In genomic region chr7:7731732-7732131, GRCh38 we compare ENCODE assay signal across 1 cellular context.
TF ChIP-seq lines count a peak whose summit lies in the region.

No MANE protein-coding gene starts in this region.

TF ChIP-seq in HepG2, 621 proteins besides CTCF, POLR2A, EP300 and RAD21 (continued from another document and continues in another):
- TF ChIP-seq, protein P1, sequence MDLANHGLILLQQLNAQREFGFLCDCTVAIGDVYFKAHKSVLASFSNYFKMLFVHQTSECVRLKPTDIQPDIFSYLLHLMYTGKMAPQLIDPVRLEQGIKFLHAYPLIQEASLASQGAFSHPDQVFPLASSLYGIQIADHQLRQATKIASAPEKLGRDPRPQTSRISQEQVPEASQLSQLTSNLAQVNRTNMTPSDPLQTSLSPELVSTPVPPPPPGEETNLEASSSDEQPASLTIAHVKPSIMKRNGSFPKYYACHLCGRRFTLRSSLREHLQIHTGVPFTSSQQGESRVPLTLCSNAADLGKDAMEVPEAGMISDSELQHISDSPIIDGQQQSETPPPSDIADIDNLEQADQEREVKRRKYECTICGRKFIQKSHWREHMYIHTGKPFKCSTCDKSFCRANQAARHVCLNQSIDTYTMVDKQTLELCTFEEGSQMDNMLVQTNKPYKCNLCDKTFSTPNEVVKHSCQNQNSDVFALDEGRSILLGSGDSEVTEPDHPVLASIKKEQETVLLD (CRISPR knock-in tag; IDR thresholded peaks at IDR 0.05; ENCODE audit: low read depth) = no peak
- 0 out of 2 replicates have a peak, but pooled peaks have one; percentile 30 for TF ChIP-seq HHEX (CRISPR knock-in tag; IDR thresholded peaks at IDR 0.05)
- peak; percentile 36; the same call in 1 of the 2 replicates for TF ChIP-seq KAT8 (CRISPR knock-in tag; IDR thresholded peaks at IDR 0.05)
- TF ChIP-seq, protein P2, sequence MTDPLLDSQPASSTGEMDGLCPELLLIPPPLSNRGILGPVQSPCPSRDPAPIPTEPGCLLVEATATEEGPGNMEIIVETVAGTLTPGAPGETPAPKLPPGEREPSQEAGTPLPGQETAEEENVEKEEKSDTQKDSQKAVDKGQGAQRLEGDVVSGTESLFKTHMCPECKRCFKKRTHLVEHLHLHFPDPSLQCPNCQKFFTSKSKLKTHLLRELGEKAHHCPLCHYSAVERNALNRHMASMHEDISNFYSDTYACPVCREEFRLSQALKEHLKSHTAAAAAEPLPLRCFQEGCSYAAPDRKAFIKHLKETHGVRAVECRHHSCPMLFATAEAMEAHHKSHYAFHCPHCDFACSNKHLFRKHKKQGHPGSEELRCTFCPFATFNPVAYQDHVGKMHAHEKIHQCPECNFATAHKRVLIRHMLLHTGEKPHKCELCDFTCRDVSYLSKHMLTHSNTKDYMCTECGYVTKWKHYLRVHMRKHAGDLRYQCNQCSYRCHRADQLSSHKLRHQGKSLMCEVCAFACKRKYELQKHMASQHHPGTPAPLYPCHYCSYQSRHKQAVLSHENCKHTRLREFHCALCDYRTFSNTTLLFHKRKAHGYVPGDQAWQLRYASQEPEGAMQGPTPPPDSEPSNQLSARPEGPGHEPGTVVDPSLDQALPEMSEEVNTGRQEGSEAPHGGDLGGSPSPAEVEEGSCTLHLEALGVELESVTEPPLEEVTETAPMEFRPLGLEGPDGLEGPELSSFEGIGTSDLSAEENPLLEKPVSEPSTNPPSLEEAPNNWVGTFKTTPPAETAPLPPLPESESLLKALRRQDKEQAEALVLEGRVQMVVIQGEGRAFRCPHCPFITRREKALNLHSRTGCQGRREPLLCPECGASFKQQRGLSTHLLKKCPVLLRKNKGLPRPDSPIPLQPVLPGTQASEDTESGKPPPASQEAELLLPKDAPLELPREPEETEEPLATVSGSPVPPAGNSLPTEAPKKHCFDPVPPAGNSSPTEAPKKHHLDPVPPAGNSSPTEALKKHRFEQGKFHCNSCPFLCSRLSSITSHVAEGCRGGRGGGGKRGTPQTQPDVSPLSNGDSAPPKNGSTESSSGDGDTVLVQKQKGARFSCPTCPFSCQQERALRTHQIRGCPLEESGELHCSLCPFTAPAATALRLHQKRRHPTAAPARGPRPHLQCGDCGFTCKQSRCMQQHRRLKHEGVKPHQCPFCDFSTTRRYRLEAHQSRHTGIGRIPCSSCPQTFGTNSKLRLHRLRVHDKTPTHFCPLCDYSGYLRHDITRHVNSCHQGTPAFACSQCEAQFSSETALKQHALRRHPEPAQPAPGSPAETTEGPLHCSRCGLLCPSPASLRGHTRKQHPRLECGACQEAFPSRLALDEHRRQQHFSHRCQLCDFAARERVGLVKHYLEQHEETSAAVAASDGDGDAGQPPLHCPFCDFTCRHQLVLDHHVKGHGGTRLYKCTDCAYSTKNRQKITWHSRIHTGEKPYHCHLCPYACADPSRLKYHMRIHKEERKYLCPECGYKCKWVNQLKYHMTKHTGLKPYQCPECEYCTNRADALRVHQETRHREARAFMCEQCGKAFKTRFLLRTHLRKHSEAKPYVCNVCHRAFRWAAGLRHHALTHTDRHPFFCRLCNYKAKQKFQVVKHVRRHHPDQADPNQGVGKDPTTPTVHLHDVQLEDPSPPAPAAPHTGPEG (CRISPR knock-in tag; IDR thresholded peaks at IDR 0.05) = no peak
- TF ChIP-seq, protein P3, sequence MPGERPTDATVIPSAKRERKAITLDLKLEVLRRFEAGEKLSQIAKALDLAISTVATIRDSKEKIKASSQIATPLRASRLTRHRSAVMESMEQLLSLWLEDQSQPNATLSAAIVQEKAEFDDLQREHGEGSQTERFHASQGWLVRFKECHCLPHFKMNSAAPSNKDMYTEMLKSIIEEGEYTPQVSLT (CRISPR knock-in tag; IDR thresholded peaks at IDR 0.05; ENCODE audit: borderline replicate concordance, low read depth) = no peak
- no peak for TF ChIP-seq HOXA7 (CRISPR knock-in tag; IDR thresholded peaks at IDR 0.05)
- TF ChIP-seq RARA (CRISPR knock-in tag; IDR thresholded peaks at IDR 0.05) = peak; percentile 88
- TF ChIP-seq CBX5 (CRISPR knock-in tag; IDR thresholded peaks at IDR 0.05; ENCODE audit: borderline replicate concordance) = no peak
- TF ChIP-seq U2AF2 (IDR thresholded peaks at IDR 0.05; ENCODE audit: low read depth, low read length) = no peak
- no peak for TF ChIP-seq ZNF75D (CRISPR knock-in tag; IDR thresholded peaks at IDR 0.05; ENCODE audit: borderline replicate concordance)
- TF ChIP-seq ZKSCAN8 (CRISPR knock-in tag; IDR thresholded peaks at IDR 0.05; ENCODE audit: borderline replicate concordance) = no peak
- no peak for TF ChIP-seq TBX3 (IDR thresholded peaks at IDR 0.05; ENCODE audit: borderline replicate concordance)
- TF ChIP-seq ZNF841 (CRISPR knock-in tag; IDR thresholded peaks at IDR 0.05; ENCODE audit: borderline replicate concordance) = no peak
- TF ChIP-seq, protein P4, sequence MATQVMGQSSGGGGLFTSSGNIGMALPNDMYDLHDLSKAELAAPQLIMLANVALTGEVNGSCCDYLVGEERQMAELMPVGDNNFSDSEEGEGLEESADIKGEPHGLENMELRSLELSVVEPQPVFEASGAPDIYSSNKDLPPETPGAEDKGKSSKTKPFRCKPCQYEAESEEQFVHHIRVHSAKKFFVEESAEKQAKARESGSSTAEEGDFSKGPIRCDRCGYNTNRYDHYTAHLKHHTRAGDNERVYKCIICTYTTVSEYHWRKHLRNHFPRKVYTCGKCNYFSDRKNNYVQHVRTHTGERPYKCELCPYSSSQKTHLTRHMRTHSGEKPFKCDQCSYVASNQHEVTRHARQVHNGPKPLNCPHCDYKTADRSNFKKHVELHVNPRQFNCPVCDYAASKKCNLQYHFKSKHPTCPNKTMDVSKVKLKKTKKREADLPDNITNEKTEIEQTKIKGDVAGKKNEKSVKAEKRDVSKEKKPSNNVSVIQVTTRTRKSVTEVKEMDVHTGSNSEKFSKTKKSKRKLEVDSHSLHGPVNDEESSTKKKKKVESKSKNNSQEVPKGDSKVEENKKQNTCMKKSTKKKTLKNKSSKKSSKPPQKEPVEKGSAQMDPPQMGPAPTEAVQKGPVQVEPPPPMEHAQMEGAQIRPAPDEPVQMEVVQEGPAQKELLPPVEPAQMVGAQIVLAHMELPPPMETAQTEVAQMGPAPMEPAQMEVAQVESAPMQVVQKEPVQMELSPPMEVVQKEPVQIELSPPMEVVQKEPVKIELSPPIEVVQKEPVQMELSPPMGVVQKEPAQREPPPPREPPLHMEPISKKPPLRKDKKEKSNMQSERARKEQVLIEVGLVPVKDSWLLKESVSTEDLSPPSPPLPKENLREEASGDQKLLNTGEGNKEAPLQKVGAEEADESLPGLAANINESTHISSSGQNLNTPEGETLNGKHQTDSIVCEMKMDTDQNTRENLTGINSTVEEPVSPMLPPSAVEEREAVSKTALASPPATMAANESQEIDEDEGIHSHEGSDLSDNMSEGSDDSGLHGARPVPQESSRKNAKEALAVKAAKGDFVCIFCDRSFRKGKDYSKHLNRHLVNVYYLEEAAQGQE (IDR thresholded peaks at IDR 0.05; ENCODE audit: borderline replicate concordance in 1 of 2, low read depth in 1 of 2, low read length in 2 of 2) = no peak
- TF ChIP-seq TFAP4 (IDR thresholded peaks at IDR 0.05; ENCODE audit: borderline replicate concordance, low read depth) = no peak
- no peak for TF ChIP-seq ZEB1 (IDR thresholded peaks at IDR 0.05; ENCODE audit: insufficient replicate concordance, low read depth)
- TF ChIP-seq SP5 (CRISPR knock-in tag; IDR thresholded peaks at IDR 0.05; ENCODE audit: borderline replicate concordance, low read depth) = no peak
- peak; percentile 64; the same call in 1 of the 2 replicates for TF ChIP-seq RXRB (CRISPR knock-in tag; IDR thresholded peaks at IDR 0.05; ENCODE audit: borderline replicate concordance)
- TF ChIP-seq, protein P5, sequence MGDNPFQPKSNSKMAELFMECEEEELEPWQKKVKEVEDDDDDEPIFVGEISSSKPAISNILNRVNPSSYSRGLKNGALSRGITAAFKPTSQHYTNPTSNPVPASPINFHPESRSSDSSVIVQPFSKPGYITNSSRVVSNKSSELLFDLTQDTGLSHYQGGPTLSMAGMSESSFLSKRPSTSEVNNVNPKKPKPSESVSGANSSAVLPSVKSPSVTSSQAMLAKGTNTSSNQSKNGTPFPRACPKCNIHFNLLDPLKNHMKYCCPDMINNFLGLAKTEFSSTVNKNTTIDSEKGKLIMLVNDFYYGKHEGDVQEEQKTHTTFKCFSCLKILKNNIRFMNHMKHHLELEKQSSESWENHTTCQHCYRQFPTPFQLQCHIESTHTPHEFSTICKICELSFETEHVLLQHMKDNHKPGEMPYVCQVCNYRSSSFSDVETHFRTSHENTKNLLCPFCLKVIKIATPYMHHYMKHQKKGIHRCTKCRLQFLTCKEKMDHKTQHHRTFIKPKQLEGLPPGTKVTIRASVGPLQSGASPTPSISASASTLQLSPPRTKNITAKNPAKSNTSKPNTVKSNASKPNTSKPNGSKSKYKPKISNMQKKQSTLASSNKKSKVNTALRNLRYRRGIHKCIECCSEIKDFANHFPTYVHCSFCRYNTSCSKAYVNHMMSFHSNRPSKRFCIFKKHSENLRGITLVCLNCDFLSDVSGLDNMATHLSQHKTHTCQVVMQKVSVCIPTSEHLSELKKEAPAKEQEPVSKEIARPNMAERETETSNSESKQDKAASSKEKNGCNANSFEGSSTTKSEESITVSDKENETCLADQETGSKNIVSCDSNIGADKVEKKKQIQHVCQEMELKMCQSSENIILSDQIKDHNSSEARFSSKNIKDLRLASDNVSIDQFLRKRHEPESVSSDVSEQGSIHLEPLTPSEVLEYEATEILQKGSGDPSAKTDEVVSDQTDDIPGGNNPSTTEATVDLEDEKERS (CRISPR knock-in tag; IDR thresholded peaks at IDR 0.05) = no peak
- no peak for TF ChIP-seq ZNF564 (CRISPR knock-in tag; IDR thresholded peaks at IDR 0.05)
- TF ChIP-seq RBM39 (IDR thresholded peaks at IDR 0.05; ENCODE audit: low read depth, low read length, poor library complexity, severe bottlenecking) = no peak
- no peak for TF ChIP-seq ZFAT (CRISPR knock-in tag; conservative IDR thresholded peaks at IDR 0.05)
- no peak for TF ChIP-seq MED8 (CRISPR knock-in tag; IDR thresholded peaks at IDR 0.05; ENCODE audit: insufficient replicate concordance)
- no peak for TF ChIP-seq ZNF850 (CRISPR knock-in tag; conservative IDR thresholded peaks at IDR 0.05)
- no peak for TF ChIP-seq SOX13 (IDR thresholded peaks at IDR 0.05)
- TF ChIP-seq SOX13 (CRISPR knock-in tag; conservative IDR thresholded peaks at IDR 0.05 in 1 of 2, IDR thresholded peaks at IDR 0.05 in 1 of 2) = peak in 1 of 2 experiments; percentile 90; a peak in 2 of 4 replicates
- no peak for TF ChIP-seq FOXC1 (CRISPR knock-in tag; IDR thresholded peaks at IDR 0.05; ENCODE audit: borderline replicate concordance)
- no peak for TF ChIP-seq MNT (IDR thresholded peaks at IDR 0.05)
- 0 out of 2 replicates have a peak, but pooled peaks have one; percentile 52 for TF ChIP-seq ZGPAT (CRISPR knock-in tag; IDR thresholded peaks at IDR 0.05)
- no peak for TF ChIP-seq IKZF4 (CRISPR knock-in tag; IDR thresholded peaks at IDR 0.05; ENCODE audit: borderline replicate concordance, low read depth, not compliant biosample characterization)
- peak; percentile 36 for TF ChIP-seq FOXP4 (CRISPR knock-in tag; IDR thresholded peaks at IDR 0.05)
- no peak for TF ChIP-seq E2F5 (CRISPR knock-in tag; conservative IDR thresholded peaks at IDR 0.05)
- no peak for TF ChIP-seq SNRNP70 (IDR thresholded peaks at IDR 0.05; ENCODE audit: low read depth, low read length)
- no peak for TF ChIP-seq TBL1XR1 (IDR thresholded peaks at IDR 0.05; ENCODE audit: borderline replicate concordance, low read length, partially characterized antibody)
- peak; percentile 45; the same call in 1 of the 2 replicates for TF ChIP-seq MED1 (CRISPR knock-in tag; IDR thresholded peaks at IDR 0.05)
- no peak for TF ChIP-seq ZNF432 (CRISPR knock-in tag; IDR thresholded peaks at IDR 0.05; ENCODE audit: borderline replicate concordance)
- no peak for TF ChIP-seq THAP11 (CRISPR knock-in tag; IDR thresholded peaks at IDR 0.05)
